In the genomic region with DNA sequence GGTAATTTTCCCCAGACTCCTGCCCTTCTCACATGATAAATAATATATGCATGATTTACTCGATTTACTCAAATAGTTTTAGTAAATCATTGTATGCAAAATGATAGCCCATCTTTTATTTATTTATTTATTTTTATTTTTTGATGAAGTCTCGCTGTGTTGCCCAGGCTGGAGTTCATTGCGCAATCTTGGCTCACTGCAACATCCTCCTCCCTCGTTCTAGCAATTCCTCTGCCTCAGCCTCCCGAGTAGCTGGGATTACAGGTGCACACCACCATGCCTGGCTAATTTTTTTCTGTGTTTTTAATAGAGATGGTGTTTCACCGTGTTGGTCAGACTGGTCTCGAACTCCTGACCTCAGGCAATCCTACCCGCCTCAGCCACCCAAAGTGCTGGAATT, we compare ENCODE assay signal across 20 cellular contexts.
DNase-seq lines count a peak whose midpoint lies in the region; ATAC-seq, FAIRE-seq and TF ChIP-seq lines count a peak whose summit lies in the region.
"Had no signal": no experiment of that assay in that cellular context is flagged by ENCODE, and none has a peak within 500 bp of the region (broad histone marks: within the 10 kb centered on the region; RNA-seq: fewer than 3 reads in every experiment).

No MANE protein-coding gene starts in this region.

- H3K56ac ChIP-seq in IMR-90 (ENCODE audit: extremely low read depth, insufficient read depth, low read length) (no peak overlapping the region), H1 (replicated peaks; ENCODE audit: insufficient read length, low read depth, low read length) (no peak overlapping the region)

- H2AK9ac ChIP-seq in IMR-90 (replicated peaks; ENCODE audit: low read depth, low read length, poor library complexity) = no peak overlapping the region

- H3K79me2 ChIP-seq in HepG2 (ENCODE audit: insufficient read depth, low read length) (no peaks in the 10 kb centered on the region), H1 (ENCODE audit: control insufficient read depth in 1 of 2, insufficient read depth in 2 of 2, low read length in 2 of 2) (no peaks in the 10 kb centered on the region)

- H3K4me3 ChIP-seq in HepG2 (replicated peaks in 1 of 3; ENCODE audit: insufficient read depth in 1 of 3, low read depth in 2 of 3, low read length in 3 of 3) = no peak overlapping the region
- no peak overlapping the region for H3K4me3 ChIP-seq in right lobe of liver
- H3K4me3 ChIP-seq in IMR-90 (ENCODE audit: insufficient read depth, low read depth, low read length) = no peak overlapping the region
- no peak overlapping the region for H3K4me3 ChIP-seq in H1 (ENCODE audit: extremely low read depth in 1 of 4, insufficient read depth in 2 of 4, low read depth in 3 of 4, low read length in 4 of 4)
- H3K4me3 ChIP-seq: BLaER1 treated with 17β-estradiol and CSF1 and Interleukin-3, amounts not matched to agents 10 nM and 100 nM; GM12878 had no signal

- POLR2A ChIA-PET in HepG2 (lab: Yijun Ruan, JAX) = no interaction called here
- POLR2A ChIA-PET in IMR-90 (lab: Charles Lee; ENCODE audit: unreplicated experiment) = no interaction called here
- POLR2A ChIA-PET in H1 (lab: Charles Lee; ENCODE audit: partially characterized antibody) = no interaction called here

- H3K14ac ChIP-seq in IMR-90 (replicated peaks; ENCODE audit: low read depth, low read length) = no peak overlapping the region
- H3K14ac ChIP-seq in H1 (ENCODE audit: insufficient read length) = no peak overlapping the region

- H3K79me1 ChIP-seq in IMR-90 (ENCODE audit: low read depth in 1 of 2, low read length in 2 of 2) (no peaks in the 10 kb centered on the region), H1 (ENCODE audit: low read depth, low read length) (no peaks in the 10 kb centered on the region)

- TF ChIP-seq CTCF in HepG2 (CRISPR knock-in tag; IDR thresholded peaks at IDR 0.05) (no peak), right lobe of liver (IDR thresholded peaks at IDR 0.05) (no peak), IMR-90 (conservative IDR thresholded peaks at IDR 0.05; ENCODE audit: low read depth, low read length) (no peak), H1 (IDR thresholded peaks at IDR 0.05; ENCODE audit: control extremely low read depth in 1 of 3, insufficient read depth in 1 of 3, low read depth in 1 of 3, low read length in 3 of 3) (no peak)

- H3K23ac ChIP-seq in IMR-90 (ENCODE audit: low read depth, low read length) (no peak overlapping the region), H1 (ENCODE audit: insufficient read length) (no peak overlapping the region)

- H4K5ac ChIP-seq in IMR-90 (ENCODE audit: low read depth, low read length) = no peak overlapping the region
- no peak overlapping the region for H4K5ac ChIP-seq in H1 (ENCODE audit: insufficient read length, low read depth, low read length)

- intact Hi-C loops in HepG2 (cut with micrococcal nuclease; ENCODE audit: unreplicated experiment) = no loop called here
- intact Hi-C loops in right lobe of liver (cut with DNase I) = no loop called here
- intact Hi-C loops in IMR-90 (cut with micrococcal nuclease) = no loop called here

- no TSS peak for BruUV-seq in HepG2 (replicated peaks; lab: Mats Ljungman, UMichigan)
- no TSS peak for BruUV-seq in IMR-90 (replicated peaks; lab: Mats Ljungman, UMichigan)

- H3K27ac ChIP-seq in HepG2 (ENCODE audit: extremely low read length, insufficient read depth, low read length) (no peak overlapping the region), right lobe of liver (no peak overlapping the region), IMR-90 (ENCODE audit: insufficient read depth, low read length) (no peak overlapping the region), H1 (ENCODE audit: low read depth, low read length) (no peak overlapping the region)
- H3K27ac ChIP-seq: 22Rv1; BLaER1 treated with 17β-estradiol and CSF1 and Interleukin-3, amounts not matched to agents 10 nM and 100 nM; C4-2B had no signal

- H4K91ac ChIP-seq in IMR-90 (ENCODE audit: insufficient read depth, low read depth, low read length) (no peak overlapping the region), H1 (replicated peaks; ENCODE audit: insufficient read length, low read length) (no peak overlapping the region)

- H3K4me2 ChIP-seq in HepG2 (ENCODE audit: low read depth, low read length) (no peak overlapping the region), IMR-90 (ENCODE audit: low read depth, low read length) (no peak overlapping the region), H1 (ENCODE audit: insufficient read depth in 1 of 2, low read depth in 2 of 2, low read length in 2 of 2) (no peak overlapping the region)
- H3K4me2 ChIP-seq: BLaER1 treated with 17β-estradiol and CSF1 and Interleukin-3, amounts not matched to agents 10 nM and 100 nM had no signal

- H2BK120ac ChIP-seq in IMR-90 (ENCODE audit: low read depth, low read length) = no peak overlapping the region
- H2BK120ac ChIP-seq in H1 (replicated peaks; ENCODE audit: low read depth, low read length) = no peak overlapping the region

- H2AK5ac ChIP-seq in IMR-90 (ENCODE audit: low read depth, low read length) (no peak overlapping the region), H1 (ENCODE audit: low read depth, low read length) (no peak overlapping the region)

- ATAC-seq in HepG2 (no peak), right lobe of liver (no peak), IMR-90 (ENCODE audit: low read depth) (no peak)
- ATAC-seq: CD8-positive, alpha-beta T cell; GM12878 had no signal

- H3K27me3 ChIP-seq in HepG2 (ENCODE audit: control insufficient read depth in 1 of 2, insufficient read depth in 2 of 2, low read length in 2 of 2) (no peaks in the 10 kb centered on the region), right lobe of liver (no peaks in the 10 kb centered on the region), IMR-90 (ENCODE audit: control insufficient read depth, insufficient read depth, low read length) (no peaks in the 10 kb centered on the region), H1 (replicated peaks in 1 of 4; ENCODE audit: control insufficient read depth in 3 of 4, extremely low read depth in 1 of 4, insufficient read depth in 3 of 4, low read length in 3 of 4) (no peaks in the 10 kb centered on the region)
- H3K27me3 ChIP-seq: BLaER1 treated with 17β-estradiol and CSF1 and Interleukin-3, amounts not matched to agents 10 nM and 100 nM had no signal

- no peaks in the 10 kb centered on the region for H3K23me2 ChIP-seq in H1 (ENCODE audit: low read depth, low read length)

- H4K20me1 ChIP-seq in HepG2 (ENCODE audit: insufficient read depth, low read length) (no peaks in the 10 kb centered on the region), IMR-90 (ENCODE audit: insufficient read depth, low read length) (no peaks in the 10 kb centered on the region), H1 (replicated peaks in 1 of 2; ENCODE audit: control insufficient read depth in 1 of 2, insufficient read depth in 2 of 2, low read length in 2 of 2) (no peaks in the 10 kb centered on the region)
- H4K20me1 ChIP-seq: BLaER1 treated with 17β-estradiol and CSF1 and Interleukin-3, amounts not matched to agents 10 nM and 100 nM had no signal

- no peaks in the 10 kb centered on the region for H3K4me1 ChIP-seq in HepG2 (ENCODE audit: insufficient read depth, low read length)
- H3K4me1 ChIP-seq in right lobe of liver = no peaks in the 10 kb centered on the region
- H3K4me1 ChIP-seq in IMR-90 (ENCODE audit: control insufficient read depth, insufficient read depth, low read length) = no peaks in the 10 kb centered on the region
- no peaks in the 10 kb centered on the region for H3K4me1 ChIP-seq in H1 (replicated peaks in 1 of 4; ENCODE audit: control insufficient read depth in 3 of 4, insufficient read depth in 4 of 4, low read length in 3 of 4)
- H3K4me1 ChIP-seq: BLaER1 treated with 17β-estradiol and CSF1 and Interleukin-3, amounts not matched to agents 10 nM and 100 nM; Caco-2 had no signal

- no peak overlapping the region for H2BK5ac ChIP-seq in IMR-90 (ENCODE audit: low read depth, low read length, poor library complexity, severe bottlenecking)
- no peak overlapping the region for H2BK5ac ChIP-seq in H1 (ENCODE audit: low read depth, low read length)

- H3K36me3 ChIP-seq in HepG2 (replicated peaks in 1 of 2; ENCODE audit: control insufficient read depth in 1 of 2, insufficient read depth in 2 of 2, low read length in 2 of 2) (no peaks in the 10 kb centered on the region), right lobe of liver (no peaks in the 10 kb centered on the region), IMR-90 (ENCODE audit: control insufficient read depth, insufficient read depth, low read length) (no peaks in the 10 kb centered on the region), H1 (ENCODE audit: control insufficient read depth in 2 of 4, insufficient read depth in 4 of 4, low read length in 3 of 4) (no peaks in the 10 kb centered on the region)
- H3K36me3 ChIP-seq: BLaER1 treated with 17β-estradiol and CSF1 and Interleukin-3, amounts not matched to agents 10 nM and 100 nM had no signal

- H4K8ac ChIP-seq in IMR-90 (ENCODE audit: low read depth in 2 of 2, low read length in 2 of 2) (no peak overlapping the region), H1 (ENCODE audit: extremely low read depth, insufficient read depth, low read length) (no peak overlapping the region)

- H2BK15ac ChIP-seq in IMR-90 (ENCODE audit: low read depth, low read length) (no peak overlapping the region), H1 (ENCODE audit: low read length) (no peak overlapping the region)

- DNase-seq in HepG2 (ENCODE audit: low spot score) (no peak), right lobe of liver (no peak), IMR-90 (no peak), H1 (ENCODE audit: low read depth in 1 of 2, low spot score in 2 of 2) (no peak), EL (no peak)
- no peak for DNase-seq in effector CD4-positive, alpha-beta T cell
- DNase-seq: ACHN; Caco-2; Calu3; CD4-positive, alpha-beta T cell; CD8-positive, alpha-beta T cell; DMS79 treated with DMSO at 0.1 percent for 48 hours; GDM1 had no signal

- in situ Hi-C loops in HepG2 (cut with HindIII; ENCODE audit: extremely low pct_ligation_motif_present, low pct_unique_long_range_greater_than_20kb) = no loop called here
- in situ Hi-C loops in IMR-90 (cut with MboI; ENCODE audit: low sequenced_read_pairs) = no loop called here

- CTCF ChIA-PET in HepG2 (lab: Yijun Ruan, JAX; ENCODE audit: low intra/inter-chr PET ratio, low total read pairs) = no interaction called here
- CTCF ChIA-PET in IMR-90 (lab: Yijun Ruan, JAX) = no interaction called here
- CTCF ChIA-PET in H1 (lab: Charles Lee; ENCODE audit: partially characterized antibody) = no interaction called here

- 41% methylated on average over 8 of the region's 8 CpGs for WGBS in HepG2 (ENCODE audit: low lambda C conversion rate)
- 60% methylated on average over 8 of the region's 8 CpGs for whole genome bisulfite sequencing in right lobe of liver (ENCODE audit: insufficient coverage, low coverage, low lambda C conversion rate, missing lambda C conversion rate)
- no CpG with 5 or more reads among the region's 8 CpGs for WGBS in IMR-90 (ENCODE audit: extremely low coverage in 2 of 2, insufficient read length in 1 of 2), 2 experiments
- 89% methylated on average over 8 of the region's 8 CpGs; no CpG with 5 or more reads in 1 of the 2 experiments for WGBS in H1 (ENCODE audit: extremely low coverage in 1 of 2, insufficient coverage in 1 of 2, insufficient read length in 1 of 2, insufficient replicate concordance in 2 of 2, low coverage in 1 of 2, low lambda C conversion rate in 2 of 2, missing lambda C conversion rate in 1 of 2), 2 experiments

- TF ChIP-seq EP300 in HepG2 (IDR thresholded peaks at IDR 0.05; ENCODE audit: low read depth in 2 of 2, low read length in 2 of 2) (no peak), HepG2 (CRISPR knock-in tag; IDR thresholded peaks at IDR 0.05; ENCODE audit: borderline replicate concordance) (no peak), H1 (IDR thresholded peaks at IDR 0.05; ENCODE audit: borderline replicate concordance in 1 of 2, low read depth in 2 of 2, low read length in 2 of 2) (no peak)

- H3K9me1 ChIP-seq in IMR-90 (ENCODE audit: insufficient read depth, low read length) = no peaks in the 10 kb centered on the region

- H3K9me3 ChIP-seq in HepG2 (ENCODE audit: low read length) = no peaks in the 10 kb centered on the region
- H3K9me3 ChIP-seq in right lobe of liver = no peaks in the 10 kb centered on the region
- H3K9me3 ChIP-seq in IMR-90 (ENCODE audit: control insufficient read depth, insufficient read depth, low read length) = no peaks in the 10 kb centered on the region
- no peaks in the 10 kb centered on the region for H3K9me3 ChIP-seq in H1 (ENCODE audit: insufficient read depth in 2 of 2, low read depth in 1 of 2, low read length in 1 of 2)
- H3K9me3 ChIP-seq: BLaER1 treated with 17β-estradiol and CSF1 and Interleukin-3, amounts not matched to agents 10 nM and 100 nM; Caco-2 had no signal

- no peak overlapping the region for H3K9ac ChIP-seq in HepG2 (ENCODE audit: insufficient read depth, low read depth, low read length)
- no peak overlapping the region for H3K9ac ChIP-seq in IMR-90 (ENCODE audit: low read depth, low read length)
- H3K9ac ChIP-seq in H1 (replicated peaks in 1 of 4; ENCODE audit: extremely low read depth in 1 of 4, low read depth in 3 of 4, low read length in 3 of 4) = no peak overlapping the region
- H3K9ac ChIP-seq: BLaER1 treated with 17β-estradiol and CSF1 and Interleukin-3, amounts not matched to agents 10 nM and 100 nM had no signal

- FAIRE-seq in HepG2 (lab: Jason Lieb, UNC) (no peak), H1 (lab: Jason Lieb, UNC) (no peak)
- FAIRE-seq: D721Med, GM12878, GM12892, GM19239 had no signal

- no peak overlapping the region for H2BK12ac ChIP-seq in H1 (ENCODE audit: low read depth, low read length)

- no peak for TF ChIP-seq RAD21 in HepG2 (CRISPR knock-in tag; IDR thresholded peaks at IDR 0.05)
- no peak for TF ChIP-seq RAD21 in IMR-90 (IDR thresholded peaks at IDR 0.05; ENCODE audit: low read length)
- TF ChIP-seq RAD21 in H1 (IDR thresholded peaks at IDR 0.05 in 1 of 2, conservative IDR thresholded peaks at IDR 0.05 in 1 of 2; ENCODE audit: low read depth in 2 of 2, low read length in 2 of 2) = no peak

- H2BK20ac ChIP-seq in IMR-90 (ENCODE audit: low read depth, low read length) (no peak overlapping the region), H1 (ENCODE audit: low read length) (no peak overlapping the region)

- H3K4ac ChIP-seq in IMR-90 (ENCODE audit: low read depth, low read length) (no peak overlapping the region), H1 (replicated peaks; ENCODE audit: insufficient read length, low read depth, low read length) (no peak overlapping the region)

- dilution Hi-C loops in IMR-90 (cut with HindIII; ENCODE audit: low sequenced_read_pairs, unreplicated experiment) = no loop called here

- TF ChIP-seq POLR2A in HepG2 (IDR thresholded peaks at IDR 0.05; ENCODE audit: insufficient read depth in 1 of 2, low read depth in 2 of 2, low read length in 2 of 2) = no peak
- no peak for TF ChIP-seq POLR2A in right lobe of liver (IDR thresholded peaks at IDR 0.05)
- TF ChIP-seq POLR2A in IMR-90 (IDR thresholded peaks at IDR 0.05; ENCODE audit: low read depth, low read length) = no peak
- no peak for TF ChIP-seq POLR2A in H1 (IDR thresholded peaks at IDR 0.05; ENCODE audit: control extremely low read depth in 1 of 2, low read depth in 2 of 2, low read length in 2 of 2)

- H3K18ac ChIP-seq in IMR-90 (ENCODE audit: low read depth, low read length) (no peak overlapping the region), H1 (ENCODE audit: extremely low read depth, low read length) (no peak overlapping the region)

- H2AFZ ChIP-seq in HepG2 (ENCODE audit: low read length) (no peak overlapping the region), IMR-90 (replicated peaks; ENCODE audit: low read length, poor library complexity) (no peak overlapping the region), H1 (ENCODE audit: low read length) (no peak overlapping the region)
